8 cellular contexts compared by ENCODE assay signal in the genomic region with DNA sequence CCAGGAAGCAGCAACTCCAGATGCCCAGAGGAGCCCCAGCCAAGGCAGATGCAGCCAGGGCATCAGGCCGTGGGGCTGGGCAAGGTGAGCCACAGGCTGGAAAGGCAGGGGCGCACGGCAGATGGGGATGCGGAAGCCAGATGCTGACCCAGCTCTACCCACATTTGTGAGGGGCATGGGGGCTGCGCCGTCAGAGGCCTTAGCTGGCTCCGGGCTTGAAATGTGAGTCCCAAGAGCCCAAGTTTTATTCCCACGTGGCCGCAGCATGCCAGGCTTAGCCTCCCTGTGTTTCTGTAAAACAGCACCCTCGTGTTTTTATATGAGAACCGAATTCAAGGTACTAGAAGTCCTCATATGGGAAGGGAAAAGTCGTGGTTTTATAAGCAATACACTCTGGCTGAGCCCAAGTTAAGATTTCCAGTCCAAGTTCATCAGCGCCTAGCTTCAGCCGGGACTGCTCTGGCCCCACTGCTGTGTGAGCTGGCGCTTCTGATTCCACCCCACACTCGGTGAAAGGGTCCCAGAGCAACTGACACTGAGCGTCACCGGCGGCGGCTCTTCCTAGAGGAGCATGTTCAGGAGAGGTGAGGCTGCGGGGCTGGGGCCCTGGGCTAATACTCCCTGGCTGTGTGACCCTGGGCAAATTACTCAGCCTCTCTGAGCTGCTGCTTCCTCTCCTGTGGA.
"Had no signal": no experiment of that assay in that cellular context is flagged by ENCODE, and none has a peak within 500 bp of the region (broad histone marks: within the 10 kb centered on the region; RNA-seq: fewer than 3 reads in every experiment).

No MANE protein-coding gene starts in this region.

- H3K27ac ChIP-seq: neutrophil, suprapubic skin had no signal

- H3K27me3 Mint-ChIP-seq: activated naive CD8-positive, alpha-beta T cell treated with anti-CD3 and anti-CD28 coated beads, Interleukin-2, amount 10 ng/mL, durations not matched to agents 7 days and 5 days; naive thymus-derived CD8-positive, alpha-beta T cell had no signal

- H3K4me3 Mint-ChIP-seq: activated naive CD8-positive, alpha-beta T cell treated with anti-CD3 and anti-CD28 coated beads, Interleukin-2, amount 10 ng/mL, durations not matched to agents 7 days and 5 days; endodermal cell; naive thymus-derived CD8-positive, alpha-beta T cell had no signal

- H3K4me3 ChIP-seq: gastroesophageal sphincter, suprapubic skin had no signal

- H3K36me3 ChIP-seq: neutrophil had no signal

- H3K9me3 Mint-ChIP-seq: activated naive CD8-positive, alpha-beta T cell treated with anti-CD3 and anti-CD28 coated beads, Interleukin-2, amount 10 ng/mL, durations not matched to agents 7 days and 5 days; endodermal cell; naive thymus-derived CD8-positive, alpha-beta T cell had no signal

- ATAC-seq: gastroesophageal sphincter had no signal

- H3K27ac Mint-ChIP-seq: activated naive CD8-positive, alpha-beta T cell treated with anti-CD3 and anti-CD28 coated beads, Interleukin-2, amount 10 ng/mL, durations not matched to agents 7 days and 5 days; endodermal cell had no signal

- DNase-seq: activated CD4-positive, CD25-positive, alpha-beta regulatory T cell treated with anti-CD3 and anti-CD28 coated beads, Interleukin-2, amount 50 U/mL, for 72 hours had no signal

- H3K9me3 ChIP-seq: gastroesophageal sphincter, neutrophil, suprapubic skin had no signal

- FAIRE-seq: islet of Langerhans had no signal

- H3K4me1 Mint-ChIP-seq: endodermal cell had no signal

- H3K27me3 ChIP-seq: gastroesophageal sphincter, neutrophil, suprapubic skin had no signal
